Comparison of ENCODE assay signal across 1 cellular context in the genomic region with DNA sequence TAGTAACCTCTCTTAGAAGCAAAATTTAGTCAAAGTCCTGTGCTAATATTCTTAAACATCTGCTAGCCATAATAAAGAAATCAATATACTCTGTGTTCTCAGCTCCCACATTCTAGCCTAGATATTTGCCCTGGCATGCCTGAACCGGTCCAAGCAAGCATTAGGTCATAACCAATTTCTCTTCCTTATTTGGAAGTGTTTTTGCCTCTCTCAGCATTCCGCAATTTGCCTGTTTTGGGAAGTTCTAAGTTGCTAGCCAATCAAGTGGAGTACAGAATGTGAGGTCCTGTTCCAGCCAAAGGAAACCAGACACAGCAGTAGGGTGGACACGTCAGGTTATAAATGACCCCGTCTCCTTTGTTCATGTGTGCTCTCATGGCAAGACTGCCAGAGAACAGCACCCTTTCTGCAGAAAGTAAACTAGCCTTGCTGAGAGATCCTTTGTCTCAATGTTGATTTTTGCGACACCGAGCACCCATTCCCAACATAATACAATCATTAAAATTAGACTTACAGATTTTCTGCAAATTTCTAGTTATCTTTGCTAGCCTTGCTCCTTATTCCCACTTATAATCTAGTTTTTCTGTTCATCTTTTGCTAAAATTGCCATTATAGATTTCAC.
TF ChIP-seq lines count a peak whose summit lies in the region.

No MANE protein-coding gene starts in this region.

TF ChIP-seq in SK-N-SH, 30 proteins besides CTCF, POLR2A, EP300 and RAD21:
- no peak for TF ChIP-seq NRF1 (IDR thresholded peaks at IDR 0.05; ENCODE audit: low read depth, low read length)
- TF ChIP-seq, protein P1, sequence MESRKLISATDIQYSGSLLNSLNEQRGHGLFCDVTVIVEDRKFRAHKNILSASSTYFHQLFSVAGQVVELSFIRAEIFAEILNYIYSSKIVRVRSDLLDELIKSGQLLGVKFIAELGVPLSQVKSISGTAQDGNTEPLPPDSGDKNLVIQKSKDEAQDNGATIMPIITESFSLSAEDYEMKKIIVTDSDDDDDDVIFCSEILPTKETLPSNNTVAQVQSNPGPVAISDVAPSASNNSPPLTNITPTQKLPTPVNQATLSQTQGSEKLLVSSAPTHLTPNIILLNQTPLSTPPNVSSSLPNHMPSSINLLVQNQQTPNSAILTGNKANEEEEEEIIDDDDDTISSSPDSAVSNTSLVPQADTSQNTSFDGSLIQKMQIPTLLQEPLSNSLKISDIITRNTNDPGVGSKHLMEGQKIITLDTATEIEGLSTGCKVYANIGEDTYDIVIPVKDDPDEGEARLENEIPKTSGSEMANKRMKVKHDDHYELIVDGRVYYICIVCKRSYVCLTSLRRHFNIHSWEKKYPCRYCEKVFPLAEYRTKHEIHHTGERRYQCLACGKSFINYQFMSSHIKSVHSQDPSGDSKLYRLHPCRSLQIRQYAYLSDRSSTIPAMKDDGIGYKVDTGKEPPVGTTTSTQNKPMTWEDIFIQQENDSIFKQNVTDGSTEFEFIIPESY (IDR thresholded peaks at IDR 0.05; ENCODE audit: borderline replicate concordance, low read depth) = no peak
